ENCODE assay signal across 16 cellular contexts in the genomic region with DNA sequence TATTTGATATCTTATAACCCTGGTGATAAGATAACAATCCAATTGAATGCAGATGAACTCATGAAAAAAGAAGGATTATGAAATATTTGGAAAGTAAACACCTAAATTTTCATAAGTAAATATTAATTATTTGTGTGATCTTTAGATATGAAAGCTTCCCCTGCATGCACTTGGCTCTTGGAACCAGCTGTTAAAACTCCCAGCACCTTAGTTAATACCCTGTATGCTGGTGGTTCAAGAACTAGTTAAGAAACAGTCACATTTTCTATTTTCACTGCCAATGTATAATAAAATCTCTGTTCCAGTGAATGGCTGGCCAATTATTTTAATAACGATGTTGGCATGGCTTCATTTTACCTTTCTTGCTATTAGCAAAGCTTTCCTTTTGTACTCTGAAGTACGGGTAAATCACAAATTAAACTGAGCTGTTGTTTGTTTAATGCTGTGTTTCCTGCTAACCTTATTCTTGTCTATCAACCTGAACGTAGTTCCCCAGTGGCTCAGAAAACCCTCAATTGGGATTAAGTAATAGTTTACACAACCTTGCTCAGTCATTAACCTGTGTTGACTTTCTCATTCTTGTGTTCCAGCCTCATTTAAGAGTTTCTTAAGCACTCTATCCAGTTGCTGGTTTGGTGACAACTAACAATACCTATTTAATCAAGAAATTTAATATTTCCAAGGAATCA. TPM values are rescaled to one million over a fixed set of nuclear protein-coding genes. Genes with fewer than 3 reads are reported as not detected.
A peak's percentile ranks its signal among the peaks of the same experiment; 100 is the strongest.
DNase-seq lines count a peak whose midpoint lies in the region; ATAC-seq, FAIRE-seq and TF ChIP-seq lines count a peak whose summit lies in the region.
"Had no signal": no experiment of that assay in that cellular context is flagged by ENCODE, and none has a peak within 500 bp of the region (broad histone marks: within the 10 kb centered on the region; RNA-seq: fewer than 3 reads in every experiment).

No MANE protein-coding gene starts in this region.

- H3K27ac ChIP-seq in small intestine (ENCODE audit: low read depth in 1 of 2, low read length in 1 of 2) (no peak overlapping the region), smooth muscle cell (ENCODE audit: low read depth) (no peak overlapping the region)
- H3K27ac ChIP-seq: sigmoid colon, suprapubic skin had no signal

- H3K27me3 ChIP-seq in small intestine (ENCODE audit: control insufficient read depth in 2 of 2, insufficient read depth in 2 of 2, low read length in 2 of 2) (no peaks in the 10 kb centered on the region), smooth muscle cell (ENCODE audit: low read depth) (no peaks in the 10 kb centered on the region)
- H3K27me3 ChIP-seq: sigmoid colon, suprapubic skin had no signal

- no peak overlapping the region for H3K9ac ChIP-seq in smooth muscle cell (ENCODE audit: low read depth)

- FAIRE-seq in small intestine (lab: Jason Lieb, UNC): no peak
- FAIRE-seq: astrocyte, kidney had no signal

- H4K20me1 ChIP-seq in smooth muscle cell (ENCODE audit: low read depth): no peaks in the 10 kb centered on the region

- H2AFZ ChIP-seq in smooth muscle cell (ENCODE audit: low read depth): no peak overlapping the region

- TF ChIP-seq CTCF in epithelial cell of proximal tubule (conservative IDR thresholded peaks at IDR 0.05; ENCODE audit: low read depth, low read length): no peak
- TF ChIP-seq CTCF in smooth muscle cell (IDR thresholded peaks at IDR 0.05; ENCODE audit: borderline replicate concordance, insufficient read depth, poor library complexity, severe bottlenecking): no peak

- H3K79me2 ChIP-seq in smooth muscle cell (ENCODE audit: low read depth): no peaks in the 10 kb centered on the region

- H3K36me3 ChIP-seq in small intestine (ENCODE audit: control insufficient read depth in 2 of 2, insufficient read depth in 2 of 2, low read length in 2 of 2) (no peaks in the 10 kb centered on the region), smooth muscle cell (ENCODE audit: low read depth) (no peaks in the 10 kb centered on the region)
- H3K36me3 ChIP-seq: sigmoid colon, suprapubic skin had no signal

- H3K9me3 ChIP-seq in small intestine (ENCODE audit: control insufficient read depth, low read depth) (no peaks in the 10 kb centered on the region), smooth muscle cell (replicated peaks; ENCODE audit: low read depth) (no peaks in the 10 kb centered on the region)
- H3K9me3 ChIP-seq: sigmoid colon, suprapubic skin had no signal

- DNase-seq in NCI-H1092 (lab: John Stamatoyannopoulos, UW) (peak; percentile 75), NCI-H345 treated with DMSO at 0.1 percent for 48 hours (lab: John Stamatoyannopoulos, UW; ENCODE audit: unreplicated experiment) (peak; percentile 56), epithelial cell of proximal tubule (ENCODE audit: low read depth) (peak; percentile 78), small intestine (peak; percentile 18), AG08396 (ENCODE audit: low spot score) (no peak), smooth muscle cell (lab: John Stamatoyannopoulos, UW; ENCODE audit: unreplicated experiment) (no peak)
- DNase-seq: CD4-positive, alpha-beta memory T cell; foreskin melanocyte; HCEC 1CT; kidney; naive thymus-derived CD4-positive, alpha-beta T cell; sigmoid colon had no signal

- no peak overlapping the region for H3K4me2 ChIP-seq in smooth muscle cell

- H3F3A ChIP-seq in smooth muscle cell (ENCODE audit: low read depth): no peaks in the 10 kb centered on the region

- ATAC-seq in GM18858 (IDR thresholded peaks at IDR 0.05; ENCODE audit: unreplicated experiment) (no peak), GM21390 (IDR thresholded peaks at IDR 0.05; ENCODE audit: unreplicated experiment) (no peak)
- ATAC-seq: naive thymus-derived CD4-positive, alpha-beta T cell had no signal

- H3K4me1 ChIP-seq in small intestine (ENCODE audit: control insufficient read depth in 2 of 2, insufficient read depth in 1 of 2, low read depth in 1 of 2, low read length in 1 of 2) (peaks cover 0 to 6% of the 10 kb centered on the region in 2 donors), smooth muscle cell (ENCODE audit: low read depth) (peaks cover 11% of the 10 kb centered on the region)
- H3K4me1 ChIP-seq: sigmoid colon had no signal

- 12 to 49% (median 23%) methylated on average over 3 of the region's 3 CpGs for WGBS in small intestine, 3 donors
- 86% methylated on average over 3 of the region's 3 CpGs for WGBS in smooth muscle cell (ENCODE audit: low lambda C conversion rate)

- H3K4me3 ChIP-seq in epithelial cell of proximal tubule (ENCODE audit: low read depth, low read length) (no peak overlapping the region), small intestine (ENCODE audit: low read depth in 1 of 2, low read length in 2 of 2) (no peak overlapping the region), smooth muscle cell (no peak overlapping the region)
- H3K4me3 ChIP-seq: sigmoid colon, suprapubic skin had no signal

RNA-seq across cellular contexts. Expression of gene MET, which starts 38.9 kb away (rescaled TPM):
- total RNA-seq in epithelial cell of proximal tubule (155 and 164 TPM in 2 replicates), smooth muscle cell (12.0 and 12.8 TPM in 2 replicates)
- polyA plus RNA-seq in small intestine (10 to 100 TPM in 1 of 3 donors, 1 to 10 TPM in 2; 2.7 to 12.4 (median 4.1) TPM), smooth muscle cell (1.2 and 5.2 TPM in 2 replicates)
- polyA plus RNA-seq: CD4-positive, alpha-beta memory T cell; naive thymus-derived CD4-positive, alpha-beta T cell had no signal

Comparison
In these comparisons a context has a peak if more than half of its experiments do, and no peak if none do; other contexts are left out.
1. DNase-seq: peak in NCI-H1092 (single experiment), NCI-H345 treated with DMSO at 0.1 percent for 48 hours (single experiment), epithelial cell of proximal tubule (single experiment) and small intestine (single experiment); none in AG08396 (single experiment) and smooth muscle cell (single experiment).
2. RNA of gene MET, which starts 38.9 kb away (total RNA-seq): 155 to 164 TPM in epithelial cell of proximal tubule; 12.0 to 12.8 TPM in smooth muscle cell; every median in the first group is over 10 times any median in the second.